In genomic region chr6:117627533-117627932, GRCh38 we compare ENCODE assay signal across 9 cellular contexts.
"Had no signal": no experiment of that assay in that cellular context is flagged by ENCODE, and none has a peak within 500 bp of the region (broad histone marks: within the 10 kb centered on the region; RNA-seq: fewer than 3 reads in every experiment).

No MANE protein-coding gene starts in this region.

- FAIRE-seq: HTR-8/SVneo, K562 had no signal

- H3K4me1 ChIP-seq: HAP-1 had no signal

- H3K4me3 ChIP-seq: GM23248, HAP-1, K562 had no signal

- H3K27ac ChIP-seq: GM23248 had no signal

- H3K36me3 ChIP-seq: HAP-1 had no signal

- H3K9ac ChIP-seq: GM23248 had no signal

- ATAC-seq: HCT116, K562 had no signal

- DNase-seq: GM23248, GOT3, H7, IMR-90, KG1 had no signal
